ENCODE assay signal across 11 cellular contexts in the genomic region with DNA sequence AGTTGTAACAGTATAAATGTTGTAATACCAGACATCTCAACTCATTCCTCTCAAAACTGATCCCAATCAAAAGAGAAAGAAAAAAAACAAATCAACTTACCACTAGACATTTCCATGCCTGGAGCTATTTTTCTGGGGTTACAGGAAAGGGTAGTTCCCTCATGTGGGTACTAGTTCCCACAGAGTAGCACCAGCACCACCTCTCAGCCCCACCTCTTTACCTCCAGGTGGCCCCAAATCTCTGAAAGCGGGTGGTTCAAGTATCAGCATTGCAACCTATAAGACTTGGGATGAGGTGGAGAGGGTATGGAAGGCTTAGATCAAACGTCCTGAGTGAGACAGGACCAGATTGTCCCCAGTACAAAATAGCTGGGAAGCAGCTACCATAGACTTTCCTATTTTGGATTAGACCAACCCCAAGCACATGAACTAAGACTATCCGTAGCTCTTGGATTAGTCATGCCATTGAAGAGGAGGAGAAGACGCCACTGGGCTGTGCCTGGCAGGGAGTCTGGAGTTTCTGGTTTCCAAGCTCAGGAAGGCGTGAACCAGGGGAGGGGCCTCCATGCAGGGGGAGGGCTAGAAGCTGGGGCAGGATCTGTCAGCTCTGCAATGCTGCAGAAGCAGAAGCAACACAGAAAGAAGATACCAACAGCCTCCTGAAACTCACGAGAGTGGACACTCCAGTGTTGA. TPM values are rescaled to one million over a fixed set of nuclear protein-coding genes. Genes with fewer than 3 reads are reported as not detected.
A peak's percentile ranks its signal among the peaks of the same experiment; 100 is the strongest.
DNase-seq lines count a peak whose midpoint lies in the region; ATAC-seq and TF ChIP-seq lines count a peak whose summit lies in the region.
"Had no signal": no experiment of that assay in that cellular context is flagged by ENCODE, and none has a peak within 500 bp of the region (broad histone marks: within the 10 kb centered on the region; RNA-seq: fewer than 3 reads in every experiment).

A gene with protein sequence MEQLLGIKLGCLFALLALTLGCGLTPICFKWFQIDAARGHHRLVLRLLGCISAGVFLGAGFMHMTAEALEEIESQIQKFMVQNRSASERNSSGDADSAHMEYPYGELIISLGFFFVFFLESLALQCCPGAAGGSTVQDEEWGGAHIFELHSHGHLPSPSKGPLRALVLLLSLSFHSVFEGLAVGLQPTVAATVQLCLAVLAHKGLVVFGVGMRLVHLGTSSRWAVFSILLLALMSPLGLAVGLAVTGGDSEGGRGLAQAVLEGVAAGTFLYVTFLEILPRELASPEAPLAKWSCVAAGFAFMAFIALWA (plus strand): TSS at position 620 of the 693 bp plus-strand sequence. CDS start 154 bp downstream, outside the sequence.

- no peak within 1 kb of the TSS for H3K56ac ChIP-seq in mesendoderm (ENCODE audit: low read length)

- H3K4me3 ChIP-seq in cardiac muscle cell (no peak within 1 kb of the TSS), mesendoderm (ENCODE audit: low read length) (no peak within 1 kb of the TSS), vagina (no peak within 1 kb of the TSS)

- WGBS in mesendoderm (ENCODE audit: extremely low coverage, insufficient coverage, low lambda C conversion rate): no CpG with 5 or more reads among the region's 6 CpGs

- H3K23ac ChIP-seq in mesendoderm (ENCODE audit: low read length): no peak within 1 kb of the TSS

- H3K79me1 ChIP-seq in mesendoderm (ENCODE audit: low read length): no peaks in the 10 kb centered on the region

- H3K4me1 ChIP-seq in cardiac muscle cell (ENCODE audit: low read depth) (peaks cover 10% of the 10 kb centered on the region), mesendoderm (ENCODE audit: control insufficient read depth, low read depth, low read length) (peaks cover 8% of the 10 kb centered on the region), vagina (peaks cover 29% of the 10 kb centered on the region)

- TF ChIP-seq CTCF in cardiac muscle cell (IDR thresholded peaks at IDR 0.05; ENCODE audit: low read depth, low read length) (no peak), vagina (IDR thresholded peaks at IDR 0.05) (no peak)

- intact Hi-C loops in Right ventricle myocardium inferior (cut with DNase I): no loop called here
- intact Hi-C loops in vagina (cut with DNase I): no loop called here

- peak in 1 of 2 donors; percentile 81 for DNase-seq in cardiac muscle cell (ENCODE audit: low read depth in 1 of 2, low spot score in 1 of 2)
- DNase-seq in Right ventricle myocardium inferior (ENCODE audit: missing footprints): no peak
- DNase-seq in dedifferentiated amniotic fluid mesenchymal stem cell (ENCODE audit: extremely low spot score): peak; percentile 52
- peak; percentile 90 for DNase-seq in mesendoderm
- DNase-seq in vagina (ENCODE audit: extremely low spot score in 2 of 2): peak in 1 of 2 donors; percentile 77
- no peak for DNase-seq in OCI-M2 (lab: John Stamatoyannopoulos, UW; ENCODE audit: unreplicated experiment)
- no peak for DNase-seq in SHP77 (lab: John Stamatoyannopoulos, UW)
- DNase-seq: activated CD4-positive, alpha-beta memory T cell treated with anti-CD3 and anti-CD28 coated beads for 36 hours; CD4-positive, CD25-positive, alpha-beta regulatory T cell; NCI-H2029 had no signal

- no peak within 1 kb of the TSS for H2BK5ac ChIP-seq in mesendoderm (ENCODE audit: low read length)

- no peak within 1 kb of the TSS for H3K4ac ChIP-seq in mesendoderm (ENCODE audit: low read depth, low read length)

- peak within 1 kb of the TSS; percentile 32 for H3K9ac ChIP-seq in mesendoderm (ENCODE audit: low read length)

- no peak within 1 kb of the TSS for H3K18ac ChIP-seq in mesendoderm (ENCODE audit: low read length)

- H4K8ac ChIP-seq in mesendoderm (ENCODE audit: low read depth, low read length): no peak within 1 kb of the TSS

- H3K36me3 ChIP-seq in cardiac muscle cell (peaks cover 30% of the 10 kb centered on the region), mesendoderm (ENCODE audit: control insufficient read depth, insufficient read depth, low read length) (peaks cover 8% of the 10 kb centered on the region), vagina (peaks cover 0 to 33% of the 10 kb centered on the region in 2 donors)

- no peak within 1 kb of the TSS for H3K4me2 ChIP-seq in mesendoderm (ENCODE audit: low read length)

- ATAC-seq in Right ventricle myocardium inferior: no peak
- no peak for ATAC-seq in GM19467 (IDR thresholded peaks at IDR 0.05; ENCODE audit: unreplicated experiment)

- H3K27ac ChIP-seq in cardiac muscle cell (peak within 1 kb of the TSS; percentile 34), mesendoderm (ENCODE audit: low read depth, low read length) (no peak within 1 kb of the TSS), vagina (peak within 1 kb of the TSS; percentile 64)

- no peak within 1 kb of the TSS for H2AK5ac ChIP-seq in mesendoderm (ENCODE audit: low read length)

- H3K9me3 ChIP-seq in cardiac muscle cell (ENCODE audit: low read depth): no peaks in the 10 kb centered on the region
- no peaks in the 10 kb centered on the region for H3K9me3 ChIP-seq in vagina

- no peak for TF ChIP-seq POLR2A in vagina (IDR thresholded peaks at IDR 0.05)

- no peaks in the 10 kb centered on the region for H3K79me2 ChIP-seq in mesendoderm (ENCODE audit: control insufficient read depth, insufficient read depth, low read length)

- H3K27me3 ChIP-seq in cardiac muscle cell: no peaks in the 10 kb centered on the region
- H3K27me3 ChIP-seq in mesendoderm (ENCODE audit: insufficient read depth, low read length, poor library complexity): no peaks in the 10 kb centered on the region
- no peaks in the 10 kb centered on the region for H3K27me3 ChIP-seq in vagina

- H2BK120ac ChIP-seq in mesendoderm (ENCODE audit: low read depth, low read length): no peak within 1 kb of the TSS

- no peak within 1 kb of the TSS for H4K5ac ChIP-seq in mesendoderm (ENCODE audit: low read length)

- no peak within 1 kb of the TSS for H2BK15ac ChIP-seq in mesendoderm (replicated peaks; ENCODE audit: low read depth)

RNA-seq across cellular contexts. Expression of the gene that starts here (rescaled TPM):
- total RNA-seq in cardiac muscle cell (0.14 TPM in 1 of 2 replicates, not detected in the other), Right ventricle myocardium inferior (not detected), vagina (5.4 TPM)
- polyA plus RNA-seq in cardiac muscle cell: not detected in 2 replicates
- 0.03 TPM for polyA plus RNA-seq in mesendoderm (2013, experiment 1 of 2)
- 0.04 TPM for polyA plus RNA-seq in mesendoderm (2013, experiment 2 of 2)
- total RNA-seq: CD4-positive, CD25-positive, alpha-beta regulatory T cell had no signal
- polyA plus RNA-seq: CD4-positive, CD25-positive, alpha-beta regulatory T cell had no signal

Comparison
In these comparisons a context has a peak if more than half of its experiments do, and no peak if none do; other contexts are left out.
1. DNase-seq: peak in dedifferentiated amniotic fluid mesenchymal stem cell (single experiment) and mesendoderm (single experiment); none in Right ventricle myocardium inferior (single experiment), OCI-M2 (single experiment) and SHP77 (0 of 2).